Comparison of ENCODE assay signal across 1 cellular context in the genomic region with DNA sequence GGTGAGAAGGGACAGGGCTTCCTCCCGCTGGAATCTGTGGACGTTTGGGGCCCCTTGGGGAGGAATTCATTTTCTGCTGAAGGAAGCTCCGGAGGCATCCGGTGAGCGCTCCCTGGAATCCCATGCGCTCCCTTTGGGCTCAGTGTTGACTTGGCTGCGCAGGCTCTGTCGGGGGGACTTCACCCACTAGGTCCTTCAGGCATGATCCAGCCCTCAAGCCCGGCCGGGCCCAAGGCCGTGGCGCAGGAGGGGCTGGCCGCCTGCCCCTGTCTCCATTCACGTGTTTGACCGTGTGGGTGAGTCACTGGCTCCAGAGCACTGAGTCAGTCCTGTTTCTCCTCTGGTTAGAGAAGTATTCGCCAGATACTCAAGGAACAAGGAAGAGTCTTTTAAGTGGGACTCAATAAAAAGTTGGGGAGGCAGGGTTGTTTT.
TF ChIP-seq lines count a peak whose summit lies in the region.

No MANE protein-coding gene starts in this region.

TF ChIP-seq in HepG2, 621 proteins besides CTCF, POLR2A, EP300 and RAD21 (continued from another document and continues in another):
- TF ChIP-seq, protein P1, sequence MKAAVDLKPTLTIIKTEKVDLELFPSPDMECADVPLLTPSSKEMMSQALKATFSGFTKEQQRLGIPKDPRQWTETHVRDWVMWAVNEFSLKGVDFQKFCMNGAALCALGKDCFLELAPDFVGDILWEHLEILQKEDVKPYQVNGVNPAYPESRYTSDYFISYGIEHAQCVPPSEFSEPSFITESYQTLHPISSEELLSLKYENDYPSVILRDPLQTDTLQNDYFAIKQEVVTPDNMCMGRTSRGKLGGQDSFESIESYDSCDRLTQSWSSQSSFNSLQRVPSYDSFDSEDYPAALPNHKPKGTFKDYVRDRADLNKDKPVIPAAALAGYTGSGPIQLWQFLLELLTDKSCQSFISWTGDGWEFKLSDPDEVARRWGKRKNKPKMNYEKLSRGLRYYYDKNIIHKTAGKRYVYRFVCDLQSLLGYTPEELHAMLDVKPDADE (CRISPR knock-in tag; IDR thresholded peaks at IDR 0.05), result no peak
- TF ChIP-seq ZNF547 (CRISPR knock-in tag; IDR thresholded peaks at IDR 0.05) (no peak; the same call in 1 of the 2 replicates), DNMT3B (CRISPR knock-in tag; conservative IDR thresholded peaks at IDR 0.05) (no peak), HDAC2 (CRISPR knock-in tag; IDR thresholded peaks at IDR 0.05) (no peak), FOXM1 (CRISPR knock-in tag; IDR thresholded peaks at IDR 0.05) (no peak), SMARCC2 (IDR thresholded peaks at IDR 0.05) (no peak), ZBTB7B (CRISPR knock-in tag; IDR thresholded peaks at IDR 0.05) (peak; percentile 53; the same call in 1 of the 2 replicates), ZNF878 (CRISPR knock-in tag; IDR thresholded peaks at IDR 0.05) (no peak), ZNF841 (CRISPR knock-in tag; IDR thresholded peaks at IDR 0.05; ENCODE audit: borderline replicate concordance) (no peak), CEBPG (CRISPR knock-in tag; IDR thresholded peaks at IDR 0.05) (no peak), SIX1 (CRISPR knock-in tag; IDR thresholded peaks at IDR 0.05; ENCODE audit: borderline replicate concordance) (no peak), PHF8 (CRISPR knock-in tag; IDR thresholded peaks at IDR 0.05) (no peak), CENPX (CRISPR knock-in tag; IDR thresholded peaks at IDR 0.05) (no peak), SALL1 (CRISPR knock-in tag; IDR thresholded peaks at IDR 0.05) (peak; percentile 64), ARID2 (CRISPR knock-in tag; IDR thresholded peaks at IDR 0.05; ENCODE audit: borderline replicate concordance) (no peak), ZMAT3 (CRISPR knock-in tag; conservative IDR thresholded peaks at IDR 0.05) (0 out of 2 replicates have a peak, but pooled peaks have one; percentile 46), CREM (IDR thresholded peaks at IDR 0.05) (no peak), CREM (CRISPR knock-in tag; IDR thresholded peaks at IDR 0.05) (no peak), HNF4G (IDR thresholded peaks at IDR 0.05; ENCODE audit: borderline replicate concordance, low read depth, low read length) (no peak), HNF4G (CRISPR knock-in tag; IDR thresholded peaks at IDR 0.05; ENCODE audit: borderline replicate concordance, low read depth) (no peak), ZNF674 (CRISPR knock-in tag; IDR thresholded peaks at IDR 0.05; ENCODE audit: low read depth) (no peak), NCOA2 (CRISPR knock-in tag; IDR thresholded peaks at IDR 0.05) (no peak; the same call in 1 of the 2 replicates), NFE2 (CRISPR knock-in tag; IDR thresholded peaks at IDR 0.05) (no peak), SNAPC2 (CRISPR knock-in tag; IDR thresholded peaks at IDR 0.05) (no peak), ZFP62 (CRISPR knock-in tag; IDR thresholded peaks at IDR 0.05) (no peak), HOXD1 (CRISPR knock-in tag; IDR thresholded peaks at IDR 0.05) (no peak)
- TF ChIP-seq, protein P2, sequence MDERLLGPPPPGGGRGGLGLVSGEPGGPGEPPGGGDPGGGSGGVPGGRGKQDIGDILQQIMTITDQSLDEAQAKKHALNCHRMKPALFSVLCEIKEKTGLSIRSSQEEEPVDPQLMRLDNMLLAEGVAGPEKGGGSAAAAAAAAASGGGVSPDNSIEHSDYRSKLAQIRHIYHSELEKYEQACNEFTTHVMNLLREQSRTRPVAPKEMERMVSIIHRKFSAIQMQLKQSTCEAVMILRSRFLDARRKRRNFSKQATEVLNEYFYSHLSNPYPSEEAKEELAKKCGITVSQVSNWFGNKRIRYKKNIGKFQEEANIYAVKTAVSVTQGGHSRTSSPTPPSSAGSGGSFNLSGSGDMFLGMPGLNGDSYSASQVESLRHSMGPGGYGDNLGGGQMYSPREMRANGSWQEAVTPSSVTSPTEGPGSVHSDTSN (CRISPR knock-in tag; IDR thresholded peaks at IDR 0.05), result no peak
- TF ChIP-seq, protein P3, sequence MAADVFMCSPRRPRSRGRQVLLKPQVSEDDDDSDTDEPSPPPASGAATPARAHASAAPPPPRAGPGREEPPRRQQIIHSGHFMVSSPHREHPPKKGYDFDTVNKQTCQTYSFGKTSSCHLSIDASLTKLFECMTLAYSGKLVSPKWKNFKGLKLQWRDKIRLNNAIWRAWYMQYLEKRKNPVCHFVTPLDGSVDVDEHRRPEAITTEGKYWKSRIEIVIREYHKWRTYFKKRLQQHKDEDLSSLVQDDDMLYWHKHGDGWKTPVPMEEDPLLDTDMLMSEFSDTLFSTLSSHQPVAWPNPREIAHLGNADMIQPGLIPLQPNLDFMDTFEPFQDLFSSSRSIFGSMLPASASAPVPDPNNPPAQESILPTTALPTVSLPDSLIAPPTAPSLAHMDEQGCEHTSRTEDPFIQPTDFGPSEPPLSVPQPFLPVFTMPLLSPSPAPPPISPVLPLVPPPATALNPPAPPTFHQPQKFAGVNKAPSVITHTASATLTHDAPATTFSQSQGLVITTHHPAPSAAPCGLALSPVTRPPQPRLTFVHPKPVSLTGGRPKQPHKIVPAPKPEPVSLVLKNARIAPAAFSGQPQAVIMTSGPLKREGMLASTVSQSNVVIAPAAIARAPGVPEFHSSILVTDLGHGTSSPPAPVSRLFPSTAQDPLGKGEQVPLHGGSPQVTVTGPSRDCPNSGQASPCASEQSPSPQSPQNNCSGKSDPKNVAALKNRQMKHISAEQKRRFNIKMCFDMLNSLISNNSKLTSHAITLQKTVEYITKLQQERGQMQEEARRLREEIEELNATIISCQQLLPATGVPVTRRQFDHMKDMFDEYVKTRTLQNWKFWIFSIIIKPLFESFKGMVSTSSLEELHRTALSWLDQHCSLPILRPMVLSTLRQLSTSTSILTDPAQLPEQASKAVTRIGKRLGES (CRISPR knock-in tag; IDR thresholded peaks at IDR 0.05; ENCODE audit: borderline replicate concordance), result no peak
- TF ChIP-seq, protein P4, sequence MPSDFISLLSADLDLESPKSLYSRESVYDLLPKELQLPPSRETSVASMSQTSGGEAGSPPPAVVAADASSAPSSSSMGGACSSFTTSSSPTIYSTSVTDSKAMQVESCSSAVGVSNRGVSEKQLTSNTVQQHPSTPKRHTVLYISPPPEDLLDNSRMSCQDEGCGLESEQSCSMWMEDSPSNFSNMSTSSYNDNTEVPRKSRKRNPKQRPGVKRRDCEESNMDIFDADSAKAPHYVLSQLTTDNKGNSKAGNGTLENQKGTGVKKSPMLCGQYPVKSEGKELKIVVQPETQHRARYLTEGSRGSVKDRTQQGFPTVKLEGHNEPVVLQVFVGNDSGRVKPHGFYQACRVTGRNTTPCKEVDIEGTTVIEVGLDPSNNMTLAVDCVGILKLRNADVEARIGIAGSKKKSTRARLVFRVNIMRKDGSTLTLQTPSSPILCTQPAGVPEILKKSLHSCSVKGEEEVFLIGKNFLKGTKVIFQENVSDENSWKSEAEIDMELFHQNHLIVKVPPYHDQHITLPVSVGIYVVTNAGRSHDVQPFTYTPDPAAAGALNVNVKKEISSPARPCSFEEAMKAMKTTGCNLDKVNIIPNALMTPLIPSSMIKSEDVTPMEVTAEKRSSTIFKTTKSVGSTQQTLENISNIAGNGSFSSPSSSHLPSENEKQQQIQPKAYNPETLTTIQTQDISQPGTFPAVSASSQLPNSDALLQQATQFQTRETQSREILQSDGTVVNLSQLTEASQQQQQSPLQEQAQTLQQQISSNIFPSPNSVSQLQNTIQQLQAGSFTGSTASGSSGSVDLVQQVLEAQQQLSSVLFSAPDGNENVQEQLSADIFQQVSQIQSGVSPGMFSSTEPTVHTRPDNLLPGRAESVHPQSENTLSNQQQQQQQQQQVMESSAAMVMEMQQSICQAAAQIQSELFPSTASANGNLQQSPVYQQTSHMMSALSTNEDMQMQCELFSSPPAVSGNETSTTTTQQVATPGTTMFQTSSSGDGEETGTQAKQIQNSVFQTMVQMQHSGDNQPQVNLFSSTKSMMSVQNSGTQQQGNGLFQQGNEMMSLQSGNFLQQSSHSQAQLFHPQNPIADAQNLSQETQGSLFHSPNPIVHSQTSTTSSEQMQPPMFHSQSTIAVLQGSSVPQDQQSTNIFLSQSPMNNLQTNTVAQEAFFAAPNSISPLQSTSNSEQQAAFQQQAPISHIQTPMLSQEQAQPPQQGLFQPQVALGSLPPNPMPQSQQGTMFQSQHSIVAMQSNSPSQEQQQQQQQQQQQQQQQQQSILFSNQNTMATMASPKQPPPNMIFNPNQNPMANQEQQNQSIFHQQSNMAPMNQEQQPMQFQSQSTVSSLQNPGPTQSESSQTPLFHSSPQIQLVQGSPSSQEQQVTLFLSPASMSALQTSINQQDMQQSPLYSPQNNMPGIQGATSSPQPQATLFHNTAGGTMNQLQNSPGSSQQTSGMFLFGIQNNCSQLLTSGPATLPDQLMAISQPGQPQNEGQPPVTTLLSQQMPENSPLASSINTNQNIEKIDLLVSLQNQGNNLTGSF (CRISPR knock-in tag; IDR thresholded peaks at IDR 0.05), result no peak
- TF ChIP-seq, protein P5, sequence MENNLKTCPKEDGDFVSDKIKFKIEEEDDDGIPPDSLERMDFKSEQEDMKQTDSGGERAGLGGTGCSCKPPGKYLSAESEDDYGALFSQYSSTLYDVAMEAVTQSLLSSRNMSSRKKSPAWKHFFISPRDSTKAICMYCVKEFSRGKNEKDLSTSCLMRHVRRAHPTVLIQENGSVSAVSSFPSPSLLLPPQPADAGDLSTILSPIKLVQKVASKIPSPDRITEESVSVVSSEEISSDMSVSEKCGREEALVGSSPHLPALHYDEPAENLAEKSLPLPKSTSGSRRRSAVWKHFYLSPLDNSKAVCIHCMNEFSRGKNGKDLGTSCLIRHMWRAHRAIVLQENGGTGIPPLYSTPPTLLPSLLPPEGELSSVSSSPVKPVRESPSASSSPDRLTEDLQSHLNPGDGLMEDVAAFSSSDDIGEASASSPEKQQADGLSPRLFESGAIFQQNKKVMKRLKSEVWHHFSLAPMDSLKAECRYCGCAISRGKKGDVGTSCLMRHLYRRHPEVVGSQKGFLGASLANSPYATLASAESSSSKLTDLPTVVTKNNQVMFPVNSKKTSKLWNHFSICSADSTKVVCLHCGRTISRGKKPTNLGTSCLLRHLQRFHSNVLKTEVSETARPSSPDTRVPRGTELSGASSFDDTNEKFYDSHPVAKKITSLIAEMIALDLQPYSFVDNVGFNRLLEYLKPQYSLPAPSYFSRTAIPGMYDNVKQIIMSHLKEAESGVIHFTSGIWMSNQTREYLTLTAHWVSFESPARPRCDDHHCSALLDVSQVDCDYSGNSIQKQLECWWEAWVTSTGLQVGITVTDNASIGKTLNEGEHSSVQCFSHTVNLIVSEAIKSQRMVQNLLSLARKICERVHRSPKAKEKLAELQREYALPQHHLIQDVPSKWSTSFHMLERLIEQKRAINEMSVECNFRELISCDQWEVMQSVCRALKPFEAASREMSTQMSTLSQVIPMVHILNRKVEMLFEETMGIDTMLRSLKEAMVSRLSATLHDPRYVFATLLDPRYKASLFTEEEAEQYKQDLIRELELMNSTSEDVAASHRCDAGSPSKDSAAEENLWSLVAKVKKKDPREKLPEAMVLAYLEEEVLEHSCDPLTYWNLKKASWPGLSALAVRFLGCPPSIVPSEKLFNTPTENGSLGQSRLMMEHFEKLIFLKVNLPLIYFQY (CRISPR knock-in tag; IDR thresholded peaks at IDR 0.05; ENCODE audit: borderline replicate concordance), result no peak; the same call in 1 of the 2 replicates
- TF ChIP-seq, protein P6, sequence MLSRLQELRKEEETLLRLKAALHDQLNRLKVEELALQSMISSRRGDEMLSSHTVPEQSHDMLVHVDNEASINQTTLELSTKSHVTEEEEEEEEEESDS (CRISPR knock-in tag; IDR thresholded peaks at IDR 0.05; ENCODE audit: borderline replicate concordance), result no peak
- TF ChIP-seq, protein P7, sequence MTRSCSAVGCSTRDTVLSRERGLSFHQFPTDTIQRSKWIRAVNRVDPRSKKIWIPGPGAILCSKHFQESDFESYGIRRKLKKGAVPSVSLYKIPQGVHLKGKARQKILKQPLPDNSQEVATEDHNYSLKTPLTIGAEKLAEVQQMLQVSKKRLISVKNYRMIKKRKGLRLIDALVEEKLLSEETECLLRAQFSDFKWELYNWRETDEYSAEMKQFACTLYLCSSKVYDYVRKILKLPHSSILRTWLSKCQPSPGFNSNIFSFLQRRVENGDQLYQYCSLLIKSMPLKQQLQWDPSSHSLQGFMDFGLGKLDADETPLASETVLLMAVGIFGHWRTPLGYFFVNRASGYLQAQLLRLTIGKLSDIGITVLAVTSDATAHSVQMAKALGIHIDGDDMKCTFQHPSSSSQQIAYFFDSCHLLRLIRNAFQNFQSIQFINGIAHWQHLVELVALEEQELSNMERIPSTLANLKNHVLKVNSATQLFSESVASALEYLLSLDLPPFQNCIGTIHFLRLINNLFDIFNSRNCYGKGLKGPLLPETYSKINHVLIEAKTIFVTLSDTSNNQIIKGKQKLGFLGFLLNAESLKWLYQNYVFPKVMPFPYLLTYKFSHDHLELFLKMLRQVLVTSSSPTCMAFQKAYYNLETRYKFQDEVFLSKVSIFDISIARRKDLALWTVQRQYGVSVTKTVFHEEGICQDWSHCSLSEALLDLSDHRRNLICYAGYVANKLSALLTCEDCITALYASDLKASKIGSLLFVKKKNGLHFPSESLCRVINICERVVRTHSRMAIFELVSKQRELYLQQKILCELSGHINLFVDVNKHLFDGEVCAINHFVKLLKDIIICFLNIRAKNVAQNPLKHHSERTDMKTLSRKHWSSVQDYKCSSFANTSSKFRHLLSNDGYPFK (CRISPR knock-in tag; IDR thresholded peaks at IDR 0.05; ENCODE audit: borderline replicate concordance), result peak; percentile 55; the same call in 1 of the 2 replicates
- TF ChIP-seq, protein P8, sequence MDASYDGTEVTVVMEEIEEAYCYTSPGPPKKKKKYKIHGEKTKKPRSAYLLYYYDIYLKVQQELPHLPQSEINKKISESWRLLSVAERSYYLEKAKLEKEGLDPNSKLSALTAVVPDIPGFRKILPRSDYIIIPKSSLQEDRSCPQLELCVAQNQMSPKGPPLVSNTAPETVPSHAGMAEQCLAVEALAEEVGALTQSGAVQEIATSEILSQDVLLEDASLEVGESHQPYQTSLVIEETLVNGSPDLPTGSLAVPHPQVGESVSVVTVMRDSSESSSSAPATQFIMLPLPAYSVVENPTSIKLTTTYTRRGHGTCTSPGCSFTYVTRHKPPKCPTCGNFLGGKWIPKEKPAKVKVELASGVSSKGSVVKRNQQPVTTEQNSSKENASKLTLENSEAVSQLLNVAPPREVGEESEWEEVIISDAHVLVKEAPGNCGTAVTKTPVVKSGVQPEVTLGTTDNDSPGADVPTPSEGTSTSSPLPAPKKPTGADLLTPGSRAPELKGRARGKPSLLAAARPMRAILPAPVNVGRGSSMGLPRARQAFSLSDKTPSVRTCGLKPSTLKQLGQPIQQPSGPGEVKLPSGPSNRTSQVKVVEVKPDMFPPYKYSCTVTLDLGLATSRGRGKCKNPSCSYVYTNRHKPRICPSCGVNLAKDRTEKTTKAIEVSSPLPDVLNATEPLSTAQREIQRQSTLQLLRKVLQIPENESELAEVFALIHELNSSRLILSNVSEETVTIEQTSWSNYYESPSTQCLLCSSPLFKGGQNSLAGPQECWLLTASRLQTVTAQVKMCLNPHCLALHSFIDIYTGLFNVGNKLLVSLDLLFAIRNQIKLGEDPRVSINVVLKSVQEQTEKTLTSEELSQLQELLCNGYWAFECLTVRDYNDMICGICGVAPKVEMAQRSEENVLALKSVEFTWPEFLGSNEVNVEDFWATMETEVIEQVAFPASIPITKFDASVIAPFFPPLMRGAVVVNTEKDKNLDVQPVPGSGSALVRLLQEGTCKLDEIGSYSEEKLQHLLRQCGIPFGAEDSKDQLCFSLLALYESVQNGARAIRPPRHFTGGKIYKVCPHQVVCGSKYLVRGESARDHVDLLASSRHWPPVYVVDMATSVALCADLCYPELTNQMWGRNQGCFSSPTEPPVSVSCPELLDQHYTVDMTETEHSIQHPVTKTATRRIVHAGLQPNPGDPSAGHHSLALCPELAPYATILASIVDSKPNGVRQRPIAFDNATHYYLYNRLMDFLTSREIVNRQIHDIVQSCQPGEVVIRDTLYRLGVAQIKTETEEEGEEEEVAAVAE (CRISPR knock-in tag; IDR thresholded peaks at IDR 0.05; ENCODE audit: borderline replicate concordance), result peak; percentile 49; the same call in 1 of the 2 replicates
